Comparison of ENCODE assay signal across 8 cellular contexts in genomic region chr12:132827763-132828703, GRCh38. TPM values are rescaled to one million over a fixed set of nuclear protein-coding genes. Genes with fewer than 3 reads are reported as not detected.
DNase-seq lines count a peak whose midpoint lies in the region; ATAC-seq, FAIRE-seq and TF ChIP-seq lines count a peak whose summit lies in the region.

No MANE protein-coding gene starts in this region.

- H3K9me3 Mint-ChIP-seq in CD4-positive, CD25-positive, alpha-beta regulatory T cell, result no peaks in the 10 kb centered on the region

- POLR2A ChIA-PET in PC-9 (lab: Charles Lee; ENCODE audit: unreplicated experiment), result interaction anchor here (0.6 kb wide), 1 partner anchor 72 kb away, joined by 6 read pairs; no protein-coding TSS in a partner anchor

- H3K9me2 ChIP-seq in PC-9 (ENCODE audit: insufficient read depth), result no peaks in the 10 kb centered on the region

- CTCF ChIA-PET in PC-9 (lab: Charles Lee), result interaction anchor here (0.7 kb wide), 1 partner anchor 183 kb away, joined by 4 read pairs; no protein-coding TSS in a partner anchor

- no peaks in the 10 kb centered on the region for H3K27me3 ChIP-seq in CD4-positive, CD25-positive, alpha-beta regulatory T cell (ENCODE audit: control insufficient read depth, insufficient read depth, low read length)
- H3K27me3 ChIP-seq in PC-9 (ENCODE audit: insufficient read depth, low read depth), result no peaks in the 10 kb centered on the region

- FAIRE-seq in kidney (lab: Jason Lieb, UNC), result no peak
- FAIRE-seq in D721Med (lab: Jason Lieb, UNC), result no peak

- peaks cover 5 to 48% (median 29%) of the 10 kb centered on the region in 4 donors for H3K4me1 Mint-ChIP-seq in CD4-positive, CD25-positive, alpha-beta regulatory T cell

- peak overlapping the region; percentile 91 for H3K4me2 ChIP-seq in PC-9

- H3K27ac Mint-ChIP-seq in CD4-positive, CD25-positive, alpha-beta regulatory T cell, result peak overlapping the region; percentile 84 to 99 (median 92)

- H3K4me3 Mint-ChIP-seq in CD4-positive, CD25-positive, alpha-beta regulatory T cell, result peak overlapping the region; percentile 85 to 99 (median 92)

- H3K4me3 ChIP-seq in CD4-positive, CD25-positive, alpha-beta regulatory T cell (ENCODE audit: low read depth, low read length), result peak overlapping the region; percentile 73
- H3K4me3 ChIP-seq in PC-9, result peak overlapping the region; percentile 92
- H3K4me3 ChIP-seq in kidney (ENCODE audit: low read length in 2 of 2), result peak overlapping the region; percentile 70 to 95

- peaks cover 18% of the 10 kb centered on the region for H3K36me3 ChIP-seq in CD4-positive, CD25-positive, alpha-beta regulatory T cell (ENCODE audit: control insufficient read depth, insufficient read depth, low read length)
- H3K36me3 ChIP-seq in PC-9 (ENCODE audit: low read depth), result peaks cover 6% of the 10 kb centered on the region
- peaks cover 13 to 24% of the 10 kb centered on the region in 2 donors for H3K36me3 ChIP-seq in kidney (ENCODE audit: control insufficient read depth in 1 of 2, insufficient read depth in 2 of 2, low read length in 2 of 2)

- H3K27ac ChIP-seq in CD4-positive, CD25-positive, alpha-beta regulatory T cell (ENCODE audit: insufficient read depth, low read length, poor library complexity, severe bottlenecking), result peak overlapping the region; percentile 98
- H3K27ac ChIP-seq in PC-9 (peak overlapping the region; percentile 91), kidney (ENCODE audit: low read depth in 2 of 2, low read length in 2 of 2) (peak overlapping the region; percentile 5 to 32)

- peaks cover 16% of the 10 kb centered on the region for H3K36me3 Mint-ChIP-seq in CD4-positive, CD25-positive, alpha-beta regulatory T cell

- H2AFZ ChIP-seq in PC-9, result peak overlapping the region; percentile 92; the same call in 1 of the 2 replicates

- peak overlapping the region in 1 of 2 donors; percentile 85 for H3K9ac ChIP-seq in kidney (ENCODE audit: low read length in 2 of 2)

- H3F3A ChIP-seq in PC-9 (ENCODE audit: insufficient read depth, low read depth), result no peaks in the 10 kb centered on the region; the same call in 1 of the 2 replicates

- H3K27me3 Mint-ChIP-seq in CD4-positive, CD25-positive, alpha-beta regulatory T cell, result peaks cover 15% of the 10 kb centered on the region

- H3K79me2 ChIP-seq in PC-9 (ENCODE audit: low read depth), result peaks cover 46% of the 10 kb centered on the region

- intact Hi-C loops in PC-9 (cut with micrococcal nuclease; ENCODE audit: unreplicated experiment), result loop anchor here (2.0 kb wide), 1 partner anchor 129 kb away; the partner anchor contains the start of gene ZNF605
- intact Hi-C loops in kidney (cut with DNase I), result no loop called here

- H3K4me1 ChIP-seq in CD4-positive, CD25-positive, alpha-beta regulatory T cell (ENCODE audit: control insufficient read depth, insufficient read depth, low read length, poor library complexity, severe bottlenecking), result peaks cover 20% of the 10 kb centered on the region
- H3K4me1 ChIP-seq in PC-9 (replicated peaks; ENCODE audit: insufficient read depth) (peaks cover 13% of the 10 kb centered on the region; the same call in 1 of the 2 replicates), kidney (ENCODE audit: control insufficient read depth in 1 of 2, insufficient read depth in 1 of 2, low read depth in 1 of 2, low read length in 2 of 2) (peaks cover 8 to 14% of the 10 kb centered on the region in 2 donors)

- H3K9me3 ChIP-seq in CD4-positive, CD25-positive, alpha-beta regulatory T cell (ENCODE audit: control insufficient read depth in 2 of 2, low read length in 2 of 2), result no peaks in the 10 kb centered on the region
- H3K9me3 ChIP-seq in PC-9 (ENCODE audit: insufficient read depth, low read depth) (no peaks in the 10 kb centered on the region), kidney (ENCODE audit: control insufficient read depth in 1 of 2, low read length in 2 of 2) (no peaks in the 10 kb centered on the region)

- peaks cover 39% of the 10 kb centered on the region for H4K20me1 ChIP-seq in PC-9 (ENCODE audit: insufficient read depth)

- TF ChIP-seq CTCF in PC-9 (conservative IDR thresholded peaks at IDR 0.05) (no peak), kidney (IDR thresholded peaks at IDR 0.05; ENCODE audit: borderline replicate concordance, extremely low read depth, insufficient read depth) (no peak), D721Med (IDR thresholded peaks at IDR 0.05; ENCODE audit: insufficient read depth, missing control alignments) (no peak)

- DNase-seq in CD4-positive, CD25-positive, alpha-beta regulatory T cell, result peak in 2 of 3 donors; percentile 3 to 38
- DNase-seq in PC-9 (peak; percentile 29 to 70), brain pericyte (ENCODE audit: low read depth, low spot score) (peak; percentile 29), kidney (peak; percentile 85), D721Med (ENCODE audit: insufficient read length, low spot score) (no peak)
- peak; percentile 22 for DNase-seq in stimulated activated CD4-positive, alpha-beta T cell treated with anti-CD3 and anti-CD28 coated beads, Interleukin-4, amount 100 ng/mL, for 1 hour

- TSS peak; percentile 83 for BruUV-seq in PC-9 (replicated peaks; lab: Mats Ljungman, UMichigan)

- ATAC-seq in CD4-positive, CD25-positive, alpha-beta regulatory T cell (ENCODE audit: low read depth in 2 of 2), result peak in 1 of 2 donors; percentile 16
- ATAC-seq in GM18867 (IDR thresholded peaks at IDR 0.05; ENCODE audit: unreplicated experiment) (peak; percentile 36), HG03064 (IDR thresholded peaks at IDR 0.05; ENCODE audit: low read depth, unreplicated experiment) (peak; percentile 17)

RNA-seq across cellular contexts. Expression of gene GOLGA3, which starts 0.6 kb away (rescaled TPM):
- total RNA-seq in CD4-positive, CD25-positive, alpha-beta regulatory T cell, result 46.4 TPM
- 1 to 10 TPM; 2.0 to 7.8 (median 3.6) TPM for polyA plus RNA-seq in CD4-positive, CD25-positive, alpha-beta regulatory T cell
- total RNA-seq in PC-9 (2021), result 69.3 and 72.7 TPM in 2 replicates
- 53.0 TPM for total RNA-seq in kidney
- 7.7 TPM for polyA plus RNA-seq in kidney (ENCODE audit: insufficient read depth, low read depth, low replicate concordance)

RNA-seq across cellular contexts. Expression of gene CHFR, which starts 59.4 kb away (rescaled TPM):
- 118 TPM for total RNA-seq in CD4-positive, CD25-positive, alpha-beta regulatory T cell
- 10 to 100 TPM; 24.3 to 43.3 (median 37.4) TPM for polyA plus RNA-seq in CD4-positive, CD25-positive, alpha-beta regulatory T cell
- total RNA-seq in PC-9 (2021), result 15.5 and 17.8 TPM in 2 replicates
- 37.3 TPM for total RNA-seq in kidney
- polyA plus RNA-seq in kidney (ENCODE audit: insufficient read depth, low read depth, low replicate concordance), result 8.3 TPM

Comparison
In these comparisons a context has a peak if more than half of its experiments do, and no peak if none do; other contexts are left out.
1. H3K27ac ChIP-seq: peak in every context shown above with its lines; median percentile 98 in CD4-positive, CD25-positive, alpha-beta regulatory T cell; 91 in PC-9; 18 in kidney.